ENCODE assay signal across 8 cellular contexts in genomic region chr1:171841931-171842723, GRCh38. TPM values are rescaled to one million over a fixed set of nuclear protein-coding genes. Genes with fewer than 3 reads are reported as not detected.
A peak's percentile ranks its signal among the peaks of the same experiment; 100 is the strongest.
DNase-seq lines count a peak whose midpoint lies in the region; ATAC-seq, FAIRE-seq and TF ChIP-seq lines count a peak whose summit lies in the region.

No MANE protein-coding gene starts in this region.

- no peak for TF ChIP-seq RAD21 in H1 (IDR thresholded peaks at IDR 0.05 in 1 of 2, conservative IDR thresholded peaks at IDR 0.05 in 1 of 2; ENCODE audit: low read depth in 2 of 2, low read length in 2 of 2)

- H4K8ac ChIP-seq in H1 (ENCODE audit: extremely low read depth, insufficient read depth, low read length), result peak overlapping the region; percentile 22

- H3K36me3 ChIP-seq in H1 (ENCODE audit: control insufficient read depth in 2 of 4, insufficient read depth in 4 of 4, low read length in 3 of 4) (no peaks in the 10 kb centered on the region), thymus (ENCODE audit: control insufficient read depth, insufficient read depth) (no peaks in the 10 kb centered on the region)

- CTCF ChIA-PET in AG04450 (lab: Charles Lee) (interaction anchor here (1.0 to 2.2 kb wide), 6 partner anchors 38 to 198 kb away, joined by 3 to 13 read pairs (median 6); no protein-coding TSS in a partner anchor), H1 (lab: Charles Lee; ENCODE audit: partially characterized antibody) (interaction anchor here (0.7 to 5.0 kb wide), 16 partner anchors 11 to 448 kb away, joined by 3 to 22 read pairs (median 4); no protein-coding TSS in a partner anchor)

- DNase-seq in AG04450 (ENCODE audit: low read depth, low spot score) (no peak), T-helper 9 cell (peak; percentile 8), H1 (ENCODE audit: low read depth in 1 of 2, low spot score in 2 of 2) (peak in 1 of 2 experiments; percentile 71)

- H3K4ac ChIP-seq in H1 (replicated peaks; ENCODE audit: insufficient read length, low read depth, low read length), result no peak overlapping the region

- TF ChIP-seq CTCF in AG04450 (IDR thresholded peaks at IDR 0.05; ENCODE audit: low read depth, low read length) (no peak), H1 (IDR thresholded peaks at IDR 0.05; ENCODE audit: control extremely low read depth in 1 of 3, insufficient read depth in 1 of 3, low read depth in 1 of 3, low read length in 3 of 3) (no peak)

- TF ChIP-seq EP300 in H1 (IDR thresholded peaks at IDR 0.05; ENCODE audit: borderline replicate concordance in 1 of 2, low read depth in 2 of 2, low read length in 2 of 2), result no peak

- ATAC-seq in GM18502 (IDR thresholded peaks at IDR 0.05; ENCODE audit: poor library complexity, unreplicated experiment), result peak; percentile 6
- ATAC-seq in GM21381 (IDR thresholded peaks at IDR 0.05; ENCODE audit: unreplicated experiment), result no peak
- ATAC-seq in GM18498 (IDR thresholded peaks at IDR 0.05; ENCODE audit: unreplicated experiment), result no peak

- peak overlapping the region; percentile 67 for H3K4me3 ChIP-seq in AG04450 (ENCODE audit: low read depth, low read length)
- H3K4me3 ChIP-seq in H1 (ENCODE audit: extremely low read depth in 1 of 4, insufficient read depth in 2 of 4, low read depth in 3 of 4, low read length in 4 of 4), result peak overlapping the region; percentile 74 to 93 (median 88)
- H3K4me3 ChIP-seq in mononuclear cell (ENCODE audit: low read length), result peak overlapping the region; percentile 52
- peak overlapping the region; percentile 67 for H3K4me3 ChIP-seq in thymus (ENCODE audit: low read length)

- H2BK15ac ChIP-seq in H1 (ENCODE audit: low read length), result no peak overlapping the region

- no peak overlapping the region for H3K23ac ChIP-seq in H1 (ENCODE audit: insufficient read length)

- TF ChIP-seq POLR2A in H1 (IDR thresholded peaks at IDR 0.05; ENCODE audit: control extremely low read depth in 1 of 2, low read depth in 2 of 2, low read length in 2 of 2), result no peak

- no peak overlapping the region for H3K27ac ChIP-seq in AG04450 (ENCODE audit: low read depth, low read length)
- H3K27ac ChIP-seq in H1 (ENCODE audit: low read depth, low read length), result no peak overlapping the region
- no peak overlapping the region for H3K27ac ChIP-seq in thymus (ENCODE audit: low read depth)

- H4K20me1 ChIP-seq in H1 (replicated peaks in 1 of 2; ENCODE audit: control insufficient read depth in 1 of 2, insufficient read depth in 2 of 2, low read length in 2 of 2), result no peaks in the 10 kb centered on the region

- POLR2A ChIA-PET in AG04450 (lab: Yijun Ruan, JAX), result interaction anchor here (0.8 kb wide), 1 partner anchor 24 kb away, joined by 6 read pairs; no protein-coding TSS in a partner anchor
- POLR2A ChIA-PET in H1 (lab: Charles Lee; ENCODE audit: partially characterized antibody), result no interaction called here

- no peak overlapping the region for H4K91ac ChIP-seq in H1 (replicated peaks; ENCODE audit: insufficient read length, low read length)

- H2BK5ac ChIP-seq in H1 (ENCODE audit: low read depth, low read length), result no peak overlapping the region

- H3K4me2 ChIP-seq in H1 (ENCODE audit: insufficient read depth in 1 of 2, low read depth in 2 of 2, low read length in 2 of 2), result peak overlapping the region; percentile 91 to 98

- H2AFZ ChIP-seq in H1 (ENCODE audit: low read length), result peak overlapping the region; percentile 96

- H2BK20ac ChIP-seq in H1 (ENCODE audit: low read length), result no peak overlapping the region

- no peak overlapping the region for H3K56ac ChIP-seq in H1 (replicated peaks; ENCODE audit: insufficient read length, low read depth, low read length)

- no peak overlapping the region for H3K14ac ChIP-seq in H1 (ENCODE audit: insufficient read length)

- no peak overlapping the region for H4K5ac ChIP-seq in H1 (ENCODE audit: insufficient read length, low read depth, low read length)

- H3K9me3 ChIP-seq in AG04450 (ENCODE audit: control insufficient read depth, insufficient read depth, low read length) (no peaks in the 10 kb centered on the region; the same call in none of the 2 replicates), H1 (ENCODE audit: insufficient read depth in 2 of 2, low read depth in 1 of 2, low read length in 1 of 2) (no peaks in the 10 kb centered on the region), mononuclear cell (ENCODE audit: low read depth, low read length) (no peaks in the 10 kb centered on the region), thymus (ENCODE audit: control insufficient read depth) (no peaks in the 10 kb centered on the region)

- no peaks in the 10 kb centered on the region; the same call in 1 of the 2 replicates for H3K79me1 ChIP-seq in H1 (ENCODE audit: low read depth, low read length)

- H2AK5ac ChIP-seq in H1 (ENCODE audit: low read depth, low read length), result no peak overlapping the region

- H3K18ac ChIP-seq in H1 (ENCODE audit: extremely low read depth, low read length), result 0 out of 2 replicates have a peak overlapping the region, but pooled peaks have one; percentile 19

- no peaks in the 10 kb centered on the region for H3K79me2 ChIP-seq in H1 (ENCODE audit: control insufficient read depth in 1 of 2, insufficient read depth in 2 of 2, low read length in 2 of 2)

- peak; percentile 28 for FAIRE-seq in H1 (lab: Jason Lieb, UNC)

- H3K27me3 ChIP-seq in AG04450 (ENCODE audit: control insufficient read depth, insufficient read depth, low read length) (peaks cover 9% of the 10 kb centered on the region), H1 (replicated peaks in 1 of 4; ENCODE audit: control insufficient read depth in 3 of 4, extremely low read depth in 1 of 4, insufficient read depth in 3 of 4, low read length in 3 of 4) (peaks cover 0 to 4% (median 1%) of the 10 kb centered on the region in 4 experiments; a peak in 3 of 7 replicates), mononuclear cell (ENCODE audit: insufficient read depth, low read length) (peaks cover 28% of the 10 kb centered on the region), thymus (ENCODE audit: control insufficient read depth, insufficient read depth) (no peaks in the 10 kb centered on the region)

- no peak overlapping the region for H2BK120ac ChIP-seq in H1 (replicated peaks; ENCODE audit: low read depth, low read length)

- 3% methylated on average over 28 of the region's 40 CpGs; no CpG with 5 or more reads in 1 of the 2 experiments for WGBS in H1 (ENCODE audit: extremely low coverage in 1 of 2, insufficient coverage in 1 of 2, insufficient read length in 1 of 2, insufficient replicate concordance in 2 of 2, low coverage in 1 of 2, low lambda C conversion rate in 2 of 2, missing lambda C conversion rate in 1 of 2), 2 experiments
- WGBS in thymus, result 2% methylated on average over 40 of the region's 40 CpGs

- no peak overlapping the region for H2BK12ac ChIP-seq in H1 (ENCODE audit: low read depth, low read length)

- peaks cover 11% of the 10 kb centered on the region for H3K23me2 ChIP-seq in H1 (ENCODE audit: low read depth, low read length)

- H3K4me1 ChIP-seq in H1 (replicated peaks in 1 of 4; ENCODE audit: control insufficient read depth in 3 of 4, insufficient read depth in 4 of 4, low read length in 3 of 4) (peaks cover 0 to 6% (median 2%) of the 10 kb centered on the region in 4 experiments; a peak in 1 of 7 replicates), mononuclear cell (ENCODE audit: insufficient read depth, low read length) (peaks cover 16% of the 10 kb centered on the region), thymus (ENCODE audit: control insufficient read depth, insufficient read depth, low read length) (no peaks in the 10 kb centered on the region)

- peak overlapping the region in 2 of 4 experiments; percentile 7 to 61; a peak in 4 of 7 replicates for H3K9ac ChIP-seq in H1 (replicated peaks in 1 of 4; ENCODE audit: extremely low read depth in 1 of 4, low read depth in 3 of 4, low read length in 3 of 4)

TF ChIP-seq in H1, 55 proteins besides CTCF, POLR2A, EP300 and RAD21 (continues in another document):
- TF ChIP-seq SP2 (IDR thresholded peaks at IDR 0.05; ENCODE audit: low read length), result no peak
- TF ChIP-seq EGR1 (IDR thresholded peaks at IDR 0.05; ENCODE audit: borderline replicate concordance, low read depth, low read length), result no peak
- TF ChIP-seq NRF1 (IDR thresholded peaks at IDR 0.05; ENCODE audit: low read depth, low read length), result no peak
- TF ChIP-seq SIN3A (conservative IDR thresholded peaks at IDR 0.05 in 1 of 2, IDR thresholded peaks at IDR 0.05 in 1 of 2; ENCODE audit: low read depth in 1 of 2, low read length in 2 of 2), result peak in 1 of 2 experiments; percentile 64; a peak in 1 of 4 replicates
- no peak for TF ChIP-seq HDAC2 (IDR thresholded peaks at IDR 0.05; ENCODE audit: borderline replicate concordance in 1 of 2, low read depth in 2 of 2, low read length in 2 of 2)
- peak; percentile 89 for TF ChIP-seq KDM4A (IDR thresholded peaks at IDR 0.05; ENCODE audit: low read depth, low read length, severe bottlenecking)
- TF ChIP-seq GABPA (IDR thresholded peaks at IDR 0.05; ENCODE audit: borderline replicate concordance, insufficient read depth, low read length), result no peak
- peak; percentile 55 for TF ChIP-seq SAP30 (IDR thresholded peaks at IDR 0.05; ENCODE audit: insufficient read depth, insufficient replicate concordance, low read length)
- no peak for TF ChIP-seq PHF8 (conservative IDR thresholded peaks at IDR 0.05; ENCODE audit: low read depth, low read length)
- peak; percentile 66; the same call in 1 of the 2 replicates for TF ChIP-seq RBBP5 (IDR thresholded peaks at IDR 0.05; ENCODE audit: borderline replicate concordance, low read depth, low read length)
- no peak for TF ChIP-seq NANOG (IDR thresholded peaks at IDR 0.05; ENCODE audit: insufficient read depth, low read depth, low read length, poor library complexity, severe bottlenecking)
- TF ChIP-seq ASH2L (IDR thresholded peaks at IDR 0.05; ENCODE audit: low read length), result peak; percentile 82
- no peak for TF ChIP-seq CBX8 (IDR thresholded peaks at IDR 0.05; ENCODE audit: borderline replicate concordance, low read depth, low read length)
- TF ChIP-seq RXRA (IDR thresholded peaks at IDR 0.05; ENCODE audit: insufficient read depth, low read depth, low read length), result no peak
- no peak for TF ChIP-seq MAFK (IDR thresholded peaks at IDR 0.05; ENCODE audit: low read depth, low read length)

RNA-seq across cellular contexts. Expression of gene DNM3, which starts 0.8 kb away (rescaled TPM):
- 0.37 and 0.46 TPM in 2 replicates for polyA plus RNA-seq in AG04450 (2011; rRNA removed)
- 0.70 and 0.74 TPM in 2 replicates for polyA minus RNA-seq in AG04450 (2011; rRNA and poly(A)+ RNA removed)
- total RNA-seq in H1 (2021; fragmentation: NEBNext Ultra II Directional; extraction: Animal tissue kit (Norgen Biotek cat#: 25700)), result 7.4 and 8.5 TPM in 2 replicates
- 2.0 and 2.3 TPM in 2 replicates for polyA plus RNA-seq in H1 (2011; rRNA removed)
- polyA plus RNA-seq in H1 (2011; cell fraction: cytosol; rRNA removed), result 2.5 TPM
- polyA plus RNA-seq in H1 (2011; cell fraction: nucleus; rRNA removed), result 3.8 TPM
- 1.6 to 5.1 TPM (median 3.4 TPM) in 4 replicates for polyA plus RNA-seq in H1 (2012, experiment 1 of 2)
- polyA plus RNA-seq in H1 (2012, experiment 2 of 2), result 0.45 TPM
- 4.6 TPM for polyA plus RNA-seq in H1 (2013, experiment 1 of 2)
- polyA plus RNA-seq in H1 (2013, experiment 2 of 2), result 5.9 TPM
- polyA minus RNA-seq in H1 (2011; rRNA and poly(A)+ RNA removed), result 5.9 and 8.5 TPM in 2 replicates
- 4.3 TPM for polyA minus RNA-seq in H1 (2011; cell fraction: cytosol; rRNA and poly(A)+ RNA removed)
- 20.8 TPM for polyA minus RNA-seq in H1 (2011; cell fraction: nucleus; rRNA and poly(A)+ RNA removed)
- total RNA-seq in mononuclear cell, result 20.5 TPM
- polyA plus RNA-seq in thymus, result 1.9 TPM
